In genomic region chr3:46006646-46007045, GRCh38 we compare ENCODE assay signal across 1 cellular context.
TF ChIP-seq lines count a peak whose summit lies in the region.

No MANE protein-coding gene starts in this region.

TF ChIP-seq in GM23338, 12 proteins besides CTCF, POLR2A, EP300 and RAD21 (continued from another document):
- TF ChIP-seq ZNF462 (CRISPR knock-in tag; IDR thresholded peaks at IDR 0.05) (no peak), ZNF331 (CRISPR knock-in tag; IDR thresholded peaks at IDR 0.05; ENCODE audit: low read depth) (no peak)
